ENCODE assay signal across 13 cellular contexts in the genomic region with DNA sequence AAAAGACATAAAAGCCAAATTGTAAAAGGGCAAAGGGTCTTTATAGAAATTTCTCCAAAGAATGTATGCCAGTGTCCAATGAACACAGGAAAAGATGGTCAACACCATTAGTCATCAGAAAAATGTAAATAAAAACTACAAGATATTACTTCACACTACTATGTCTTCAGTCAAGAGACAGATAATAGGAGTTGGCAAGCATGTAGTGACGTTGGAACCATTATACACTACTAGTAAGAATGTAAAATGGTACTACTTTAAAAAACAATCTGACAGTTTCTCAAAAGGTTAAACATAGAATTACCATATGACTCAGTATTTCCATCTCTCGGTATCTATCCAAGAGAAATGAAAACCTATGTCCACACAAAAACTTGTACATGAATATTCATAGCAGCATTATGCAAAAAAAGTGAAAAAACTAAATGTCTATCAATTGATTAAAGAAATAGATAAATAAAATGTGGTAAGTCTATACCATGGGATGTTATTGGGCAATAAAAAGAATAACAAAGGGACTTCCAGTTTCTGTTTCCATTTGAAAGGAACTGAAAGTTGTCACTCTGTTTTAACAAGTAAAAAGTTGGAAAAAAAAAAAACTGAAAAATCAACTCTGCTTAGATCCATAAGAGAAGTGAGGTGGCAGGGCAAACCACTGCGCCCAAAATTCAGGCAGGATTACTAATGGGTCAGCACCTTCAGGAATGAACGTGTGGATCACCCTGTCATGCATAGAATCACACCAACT.
A peak's percentile ranks its signal among the peaks of the same experiment; 100 is the strongest.
DNase-seq lines count a peak whose midpoint lies in the region; ATAC-seq lines count a peak whose summit lies in the region.
"Had no signal": no experiment of that assay in that cellular context is flagged by ENCODE, and none has a peak within 500 bp of the region (broad histone marks: within the 10 kb centered on the region; RNA-seq: fewer than 3 reads in every experiment).

No MANE protein-coding gene starts in this region.

- ATAC-seq in GM18868 (IDR thresholded peaks at IDR 0.05; ENCODE audit: unreplicated experiment) = peak; percentile 82
- peak; percentile 65 for ATAC-seq in HG02798 (IDR thresholded peaks at IDR 0.05; ENCODE audit: poor library complexity, unreplicated experiment)
- no peak for ATAC-seq in GM18873 (IDR thresholded peaks at IDR 0.05; ENCODE audit: low FRiP score, unreplicated experiment)
- ATAC-seq in HG03571 (IDR thresholded peaks at IDR 0.05; ENCODE audit: unreplicated experiment) = no peak

- DNase-seq in MV-4-11 (lab: John Stamatoyannopoulos, UW) (peak; percentile 90), fibroblast of gingiva (ENCODE audit: low read depth) (peak; percentile 25), amniotic stem cell (lab: John Stamatoyannopoulos, UW) (no peak), Ammon's horn (ENCODE audit: low spot score) (no peak)
- DNase-seq: erythroblast; NCI-H446; SJCRH30; stimulated activated CD4-positive, alpha-beta T cell treated with anti-CD3 and anti-CD28 coated beads, Interleukin-1b, Interleukin-23, amount 100 ng/mL, for 48 hours; stimulated activated naive CD4-positive, alpha-beta T cell treated with Interleukin-2 at 50 U/mL for 16 hours had no signal

Comparison
In these comparisons a context has a peak if more than half of its experiments do, and no peak if none do; other contexts are left out.
1. ATAC-seq: peak in GM18868 (single experiment) and HG02798 (single experiment); none in GM18873 (single experiment) and HG03571 (single experiment).
2. DNase-seq: peak in MV-4-11 (single experiment) and fibroblast of gingiva (single experiment); none in amniotic stem cell (single experiment) and Ammon's horn (single experiment).